Comparison of ENCODE assay signal across 8 cellular contexts in genomic region chr5:132491368-132492364, GRCh38.
DNase-seq lines count a peak whose midpoint lies in the region; ATAC-seq and TF ChIP-seq lines count a peak whose summit lies in the region.

No MANE protein-coding gene starts in this region.

- H3K4me1 ChIP-seq in iPS-15b (ENCODE audit: control insufficient read depth, insufficient read depth, low read length): peaks cover 13% of the 10 kb centered on the region

- TF ChIP-seq CTCF in 22Rv1 (IDR thresholded peaks at IDR 0.05): no peak

- H3K9ac ChIP-seq in iPS-15b (ENCODE audit: low read depth, low read length): peak overlapping the region; percentile 39

- ATAC-seq in GM19452 (IDR thresholded peaks at IDR 0.05; ENCODE audit: unreplicated experiment) (peak; percentile 26), HG03521 (IDR thresholded peaks at IDR 0.05; ENCODE audit: unreplicated experiment) (peak; percentile 7)

- H3K27me3 ChIP-seq in iPS-15b (ENCODE audit: control insufficient read depth, insufficient read depth, low read length): peaks cover 33% of the 10 kb centered on the region

- peak overlapping the region; percentile 80 for H3K4me3 ChIP-seq in iPS-15b (ENCODE audit: low read depth, low read length)

- H3K9me3 ChIP-seq in iPS-15b (ENCODE audit: control insufficient read depth, insufficient read depth, low read length): no peaks in the 10 kb centered on the region

- peak overlapping the region; percentile 74; the same call in 1 of the 2 replicates for H3K27ac ChIP-seq in 22Rv1

- peak; percentile 33 for DNase-seq in activated naive CD4-positive, alpha-beta T cell treated with anti-CD3 and anti-CD28 coated beads, Interleukin-2, amount 50 U/mL, for 16 hours
- peak; percentile 51 for DNase-seq in stimulated activated naive CD4-positive, alpha-beta T cell treated with Interleukin-2 at 50 U/mL for 16 hours (lab: John Stamatoyannopoulos, UW)
- DNase-seq in effector CD8-positive, alpha-beta T cell (lab: John Stamatoyannopoulos, UW): no peak
- DNase-seq in iPS-NIHi7 (ENCODE audit: extremely low spot score): no peak

- H3K36me3 ChIP-seq in iPS-15b (ENCODE audit: control insufficient read depth, insufficient read depth, low read length): peaks cover 3% of the 10 kb centered on the region

Comparison
In these comparisons a context has a peak if more than half of its experiments do, and no peak if none do; other contexts are left out.
1. DNase-seq: peak in activated naive CD4-positive, alpha-beta T cell treated with anti-CD3 and anti-CD28 coated beads, Interleukin-2, amount 50 U/mL, for 16 hours (single experiment) and stimulated activated naive CD4-positive, alpha-beta T cell treated with Interleukin-2 at 50 U/mL for 16 hours (single experiment); none in effector CD8-positive, alpha-beta T cell (single experiment) and iPS-NIHi7 (single experiment).